ENCODE assay signal across 2 cellular contexts in the genomic region with DNA sequence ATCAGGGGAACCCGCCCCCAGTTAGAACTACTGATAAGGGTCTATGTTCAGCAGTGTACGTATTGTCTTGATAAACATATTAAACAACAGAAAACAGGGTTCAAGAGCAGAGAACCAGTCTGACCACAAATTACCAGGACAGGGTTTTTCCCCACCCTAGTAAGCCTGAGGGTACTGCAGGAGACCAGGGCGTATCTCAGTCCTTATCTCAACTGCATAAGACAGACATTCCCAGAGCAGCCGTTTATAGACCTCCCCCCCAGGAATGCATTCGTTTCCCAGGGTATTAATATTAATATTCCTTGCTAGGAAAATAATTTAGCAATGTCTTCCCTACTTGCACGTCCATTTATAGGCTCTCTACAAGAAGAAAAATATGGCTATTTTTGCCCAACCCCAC.
A peak's percentile ranks its signal among the peaks of the same experiment; 100 is the strongest.
TF ChIP-seq lines count a peak whose summit lies in the region.

No MANE protein-coding gene starts in this region.

TF ChIP-seq in HEK293, 187 proteins besides CTCF, POLR2A, EP300 and RAD21:
- TF ChIP-seq SETDB1 (IDR thresholded peaks at IDR 0.05; ENCODE audit: insufficient read length, low read length) = peak; percentile 72

TF ChIP-seq in K562, 482 proteins besides CTCF, POLR2A, EP300 and RAD21:
- TF ChIP-seq CBX3 (IDR thresholded peaks at IDR 0.05; ENCODE audit: borderline replicate concordance in 1 of 2, low read length in 2 of 2) (peak in 1 of 2 experiments; percentile 62; a peak in 1 of 3 replicates), CBX5 (IDR thresholded peaks at IDR 0.05; ENCODE audit: borderline replicate concordance, low read depth) (peak; percentile 57; the same call in 1 of the 2 replicates), ZNF445 (CRISPR knock-in tag; IDR thresholded peaks at IDR 0.05; ENCODE audit: low read depth) (peak; percentile 91), TRIM24 (IDR thresholded peaks at IDR 0.05) (peak in 1 of 2 experiments; percentile 46; a peak in 1 of 4 replicates), TRIM28 (IDR thresholded peaks at IDR 0.05) (peak; percentile 85)
- TF ChIP-seq, protein P1, sequence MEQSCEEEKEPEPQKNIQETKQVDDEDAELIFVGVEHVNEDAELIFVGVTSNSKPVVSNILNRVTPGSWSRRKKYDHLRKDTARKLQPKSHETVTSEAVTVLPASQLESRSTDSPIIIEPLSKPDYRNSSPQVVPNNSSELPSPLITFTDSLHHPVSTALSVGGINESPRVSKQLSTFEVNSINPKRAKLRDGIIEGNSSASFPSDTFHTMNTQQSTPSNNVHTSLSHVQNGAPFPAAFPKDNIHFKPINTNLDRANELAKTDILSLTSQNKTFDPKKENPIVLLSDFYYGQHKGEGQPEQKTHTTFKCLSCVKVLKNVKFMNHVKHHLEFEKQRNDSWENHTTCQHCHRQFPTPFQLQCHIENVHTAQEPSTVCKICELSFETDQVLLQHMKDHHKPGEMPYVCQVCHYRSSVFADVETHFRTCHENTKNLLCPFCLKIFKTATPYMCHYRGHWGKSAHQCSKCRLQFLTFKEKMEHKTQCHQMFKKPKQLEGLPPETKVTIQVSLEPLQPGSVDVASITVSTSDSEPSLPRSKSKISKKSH (CRISPR knock-in tag; IDR thresholded peaks at IDR 0.05) = 0 out of 2 replicates have a peak, but pooled peaks have one; percentile 55
- TF ChIP-seq, protein P2, sequence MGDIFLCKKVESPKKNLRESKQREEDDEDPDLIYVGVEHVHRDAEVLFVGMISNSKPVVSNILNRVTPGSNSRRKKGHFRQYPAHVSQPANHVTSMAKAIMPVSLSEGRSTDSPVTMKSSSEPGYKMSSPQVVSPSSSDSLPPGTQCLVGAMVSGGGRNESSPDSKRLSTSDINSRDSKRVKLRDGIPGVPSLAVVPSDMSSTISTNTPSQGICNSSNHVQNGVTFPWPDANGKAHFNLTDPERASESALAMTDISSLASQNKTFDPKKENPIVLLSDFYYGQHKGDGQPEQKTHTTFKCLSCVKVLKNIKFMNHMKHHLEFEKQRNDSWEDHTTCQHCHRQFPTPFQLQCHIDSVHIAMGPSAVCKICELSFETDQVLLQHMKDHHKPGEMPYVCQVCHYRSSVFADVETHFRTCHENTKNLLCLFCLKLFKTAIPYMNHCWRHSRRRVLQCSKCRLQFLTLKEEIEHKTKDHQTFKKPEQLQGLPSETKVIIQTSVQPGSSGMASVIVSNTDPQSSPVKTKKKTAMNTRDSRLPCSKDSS (IDR thresholded peaks at IDR 0.05; ENCODE audit: low read depth, partially characterized antibody) = peak; percentile 69
